Comparison of ENCODE assay signal across 8 cellular contexts in the genomic region with DNA sequence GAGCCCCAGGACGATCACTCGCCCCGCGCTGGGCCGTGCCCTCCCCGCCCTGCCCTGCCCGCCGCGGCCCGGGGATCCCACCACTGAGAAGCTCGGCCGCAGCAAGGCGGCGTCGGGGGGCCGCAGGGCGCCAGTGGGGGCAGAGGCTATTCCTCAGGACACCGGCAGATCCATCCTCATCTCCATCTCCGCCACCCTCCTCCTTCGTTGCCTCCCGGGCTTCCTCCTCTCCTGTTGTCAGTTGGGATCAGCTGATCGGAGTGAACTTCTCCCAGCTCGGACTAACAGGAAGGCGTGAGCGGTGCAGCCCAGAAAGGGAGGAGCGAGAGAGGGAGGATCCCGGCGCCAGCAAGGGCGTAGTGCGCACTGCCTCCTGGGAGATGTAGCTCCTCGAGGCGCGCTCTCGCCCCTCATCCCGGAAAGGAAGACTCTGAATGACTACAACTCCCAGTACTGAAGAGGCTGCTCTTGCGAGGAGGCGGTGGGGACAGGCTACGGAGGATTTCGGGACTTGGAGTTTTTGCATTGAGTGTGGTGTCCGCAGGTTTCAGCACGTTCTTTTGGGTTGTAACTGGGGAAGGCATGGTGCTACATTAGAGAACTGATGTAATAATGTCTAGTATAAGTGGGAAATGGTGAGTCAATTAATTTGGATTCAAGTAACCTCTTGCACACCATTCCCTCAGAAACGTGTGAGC. TPM values are rescaled to one million over a fixed set of nuclear protein-coding genes. Genes with fewer than 3 reads are reported as not detected.
DNase-seq lines count a peak whose midpoint lies in the region; ATAC-seq and TF ChIP-seq lines count a peak whose summit lies in the region.

A gene with protein sequence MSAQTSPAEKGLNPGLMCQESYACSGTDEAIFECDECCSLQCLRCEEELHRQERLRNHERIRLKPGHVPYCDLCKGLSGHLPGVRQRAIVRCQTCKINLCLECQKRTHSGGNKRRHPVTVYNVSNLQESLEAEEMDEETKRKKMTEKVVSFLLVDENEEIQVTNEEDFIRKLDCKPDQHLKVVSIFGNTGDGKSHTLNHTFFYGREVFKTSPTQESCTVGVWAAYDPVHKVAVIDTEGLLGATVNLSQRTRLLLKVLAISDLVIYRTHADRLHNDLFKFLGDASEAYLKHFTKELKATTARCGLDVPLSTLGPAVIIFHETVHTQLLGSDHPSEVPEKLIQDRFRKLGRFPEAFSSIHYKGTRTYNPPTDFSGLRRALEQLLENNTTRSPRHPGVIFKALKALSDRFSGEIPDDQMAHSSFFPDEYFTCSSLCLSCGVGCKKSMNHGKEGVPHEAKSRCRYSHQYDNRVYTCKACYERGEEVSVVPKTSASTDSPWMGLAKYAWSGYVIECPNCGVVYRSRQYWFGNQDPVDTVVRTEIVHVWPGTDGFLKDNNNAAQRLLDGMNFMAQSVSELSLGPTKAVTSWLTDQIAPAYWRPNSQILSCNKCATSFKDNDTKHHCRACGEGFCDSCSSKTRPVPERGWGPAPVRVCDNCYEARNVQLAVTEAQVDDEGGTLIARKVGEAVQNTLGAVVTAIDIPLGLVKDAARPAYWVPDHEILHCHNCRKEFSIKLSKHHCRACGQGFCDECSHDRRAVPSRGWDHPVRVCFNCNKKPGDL (minus strand): TSS at position 262 of the 698 bp plus-strand sequence. CDS start 2,598 bp downstream, outside the sequence.

- no peaks in the 10 kb centered on the region for H3K27me3 Mint-ChIP-seq in CD8-positive, alpha-beta T cell (ENCODE audit: low read depth)

- no peaks in the 10 kb centered on the region for H3K9me3 Mint-ChIP-seq in CD8-positive, alpha-beta T cell

- no peak for TF ChIP-seq CTCF in CD8-positive, alpha-beta T cell (IDR thresholded peaks at IDR 0.05)

- H3K9me3 ChIP-seq in CD8-positive, alpha-beta T cell (ENCODE audit: low read length), result no peaks in the 10 kb centered on the region
- H3K9me3 ChIP-seq in effector memory CD4-positive, alpha-beta T cell (ENCODE audit: control insufficient read depth, low read length), result no peaks in the 10 kb centered on the region

- H3K27me3 ChIP-seq in CD8-positive, alpha-beta T cell (ENCODE audit: insufficient read depth, low read length), result no peaks in the 10 kb centered on the region
- no peaks in the 10 kb centered on the region for H3K27me3 ChIP-seq in effector memory CD4-positive, alpha-beta T cell (replicated peaks; ENCODE audit: control insufficient read depth, insufficient read depth, low read length, poor library complexity, severe bottlenecking)

- peaks cover 11% of the 10 kb centered on the region for H3K4me1 ChIP-seq in CD8-positive, alpha-beta T cell (ENCODE audit: insufficient read depth, low read length)
- peaks cover 8% of the 10 kb centered on the region for H3K4me1 ChIP-seq in effector memory CD4-positive, alpha-beta T cell (ENCODE audit: control insufficient read depth, insufficient read depth, low read length, poor library complexity, severe bottlenecking)

- peak within 1 kb of the TSS; percentile 48 for H3K27ac ChIP-seq in CD8-positive, alpha-beta T cell (ENCODE audit: low read depth, low read length)
- peak within 1 kb of the TSS; percentile 59 for H3K27ac ChIP-seq in effector memory CD4-positive, alpha-beta T cell (ENCODE audit: insufficient read depth, low read length, poor library complexity, severe bottlenecking)

- peaks cover 9% of the 10 kb centered on the region for H3K36me3 ChIP-seq in CD8-positive, alpha-beta T cell (ENCODE audit: insufficient read depth, low read length)
- peaks cover 5% of the 10 kb centered on the region for H3K36me3 ChIP-seq in effector memory CD4-positive, alpha-beta T cell (ENCODE audit: control insufficient read depth, insufficient read depth, low read length)

- POLR2A ChIA-PET in CD8-positive, alpha-beta T cell (lab: Charles Lee), result interaction anchor here (0.7 to 3.5 kb wide), 3 partner anchors 32 to 445 kb away, joined by 4 to 32 read pairs (median 5); a partner anchor contains a TSS

- CTCF ChIA-PET in CD8-positive, alpha-beta T cell (lab: Charles Lee), result interaction anchor here (0.6 kb wide), 1 partner anchor 159 kb away, joined by 3 read pairs; no protein-coding TSS in a partner anchor

- intact Hi-C loops in CD8-positive, alpha-beta T cell (cut with DNase I, micrococcal nuclease), result loop anchor here (1.0 to 5.0 kb wide), 5 partner anchors 31 to 430 kb away; a partner anchor contains a TSS

- H3K4me3 Mint-ChIP-seq in CD8-positive, alpha-beta T cell, result peak within 1 kb of the TSS; percentile 92

- H3K27ac Mint-ChIP-seq in CD8-positive, alpha-beta T cell, result peak within 1 kb of the TSS; percentile 87

- H3K36me3 Mint-ChIP-seq in CD8-positive, alpha-beta T cell, result peaks cover 25% of the 10 kb centered on the region

- peak; percentile 99 for ATAC-seq in CD8-positive, alpha-beta T cell
- peak; percentile 97 for ATAC-seq in GM19468 (IDR thresholded peaks at IDR 0.05; ENCODE audit: extremely low read depth, unreplicated experiment)

- peaks cover 45% of the 10 kb centered on the region for H3K4me1 Mint-ChIP-seq in CD8-positive, alpha-beta T cell (ENCODE audit: low read depth)

- peak; percentile 80 to 92 (median 87) for DNase-seq in CD8-positive, alpha-beta T cell
- DNase-seq in HS-5 (ENCODE audit: low read depth) (peak; percentile 93), lung microvascular endothelial cell (ENCODE audit: low read depth in 2 of 2) (peak; percentile 97 to 99)
- peak; percentile 92 for DNase-seq in NK-92 treated with Interleukin-12 subunit alpha and Interleukin-12 subunit beta, amount 100 ng/mL, for 24 hours (lab: John Stamatoyannopoulos, UW)
- DNase-seq in activated CD8-positive, alpha-beta memory T cell treated with anti-CD3 and anti-CD28 coated beads for 24 hours, result peak; percentile 94
- DNase-seq in effector memory CD4-positive, alpha-beta T cell, result peak; percentile 78 to 86 (median 82)
- peak; percentile 85 to 91 (median 86) for DNase-seq in stimulated activated CD4-positive, alpha-beta T cell treated with anti-CD3 and anti-CD28 coated beads, TNF-alpha, amount 100 ng/mL, for 48 hours (ENCODE audit: low read depth in 3 of 3)

- peak within 1 kb of the TSS; percentile 62 for H3K4me3 ChIP-seq in CD8-positive, alpha-beta T cell (ENCODE audit: low read depth, low read length)
- H3K4me3 ChIP-seq in effector memory CD4-positive, alpha-beta T cell (ENCODE audit: insufficient read depth, low read depth, low read length, poor library complexity, severe bottlenecking), result peak within 1 kb of the TSS; percentile 86

RNA-seq across cellular contexts. Expression of the gene that starts here (rescaled TPM):
- 10 to 100 TPM; 10.0 to 11.3 TPM for total RNA-seq in CD8-positive, alpha-beta T cell
- 12.4 and 16.9 TPM in 2 replicates for total RNA-seq in lung microvascular endothelial cell

Comparison
In these comparisons a context has a peak if more than half of its experiments do, and no peak if none do; other contexts are left out.
1. Peak in every context shown above with its lines: DNase-seq, ATAC-seq, H3K4me3 ChIP-seq and H3K27ac ChIP-seq.